In the genomic region with DNA sequence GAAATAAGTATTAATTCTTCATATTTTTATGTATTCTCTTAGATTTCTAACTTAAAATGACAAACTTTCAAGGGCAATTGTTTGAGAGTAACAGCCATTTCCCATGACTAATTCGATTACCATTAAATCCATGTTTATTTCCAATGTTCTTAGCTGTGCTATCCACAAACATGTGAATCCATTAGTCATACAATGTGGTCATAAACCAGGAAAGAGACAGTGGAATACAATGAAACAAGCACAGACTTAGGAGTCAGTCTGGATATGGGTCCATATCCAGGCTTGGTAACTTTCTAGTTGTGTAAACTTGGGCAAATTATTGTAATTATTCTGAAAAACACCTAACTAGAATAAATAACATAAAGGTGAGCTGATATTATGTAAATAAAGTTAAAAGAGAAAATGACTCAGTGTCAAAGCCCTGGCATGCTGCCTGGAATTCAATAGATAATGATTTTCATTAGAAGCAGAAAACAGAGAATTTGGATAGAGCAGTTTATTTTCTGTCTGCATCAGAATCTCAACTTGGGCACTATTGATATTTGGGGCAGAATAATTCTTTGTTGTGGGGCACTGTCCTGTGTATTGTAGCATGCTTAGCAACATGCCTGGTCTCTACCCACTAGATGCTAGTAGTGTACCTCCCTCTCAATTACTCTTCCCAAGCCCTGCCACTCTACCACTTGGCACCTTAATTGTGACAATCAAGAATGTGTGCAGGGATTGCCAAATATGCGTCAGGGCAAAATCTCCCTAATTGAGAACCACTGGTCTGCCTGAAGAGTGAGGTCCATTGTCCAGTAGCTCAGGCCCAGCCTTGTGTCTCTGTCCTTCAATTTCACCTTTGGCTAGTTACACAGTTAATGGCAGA, we compare ENCODE assay signal across 15 cellular contexts.
DNase-seq lines count a peak whose midpoint lies in the region; ATAC-seq and TF ChIP-seq lines count a peak whose summit lies in the region.
"Had no signal": no experiment of that assay in that cellular context is flagged by ENCODE, and none has a peak within 500 bp of the region (broad histone marks: within the 10 kb centered on the region; RNA-seq: fewer than 3 reads in every experiment).

No MANE protein-coding gene starts in this region.

- H3K9me3 ChIP-seq in WERI-Rb-1 (ENCODE audit: severe bottlenecking): no peaks in the 10 kb centered on the region
- H3K9me3 ChIP-seq: right lobe of liver had no signal

- DNase-seq in HPDE6-E6E7 (ENCODE audit: extremely low spot score): peak; percentile 36
- DNase-seq in astrocyte of the cerebellum (ENCODE audit: low read depth): peak; percentile 50
- peak; percentile 38 for DNase-seq in foreskin melanocyte
- DNase-seq in retinal pigment epithelial cell (ENCODE audit: low read depth): peak; percentile 68
- no peak for DNase-seq in HuH-7 (ENCODE audit: low spot score)
- no peak for DNase-seq in NK-92 (lab: John Stamatoyannopoulos, UW; ENCODE audit: unreplicated experiment)
- DNase-seq in WERI-Rb-1: no peak
- DNase-seq: CD4-positive, alpha-beta T cell; effector memory CD8-positive, alpha-beta T cell; NCI-H187; NCI-H748 treated with DMSO at 0.1 percent for 48 hours; right lobe of liver had no signal

- no peak for ATAC-seq in GM18858 (IDR thresholded peaks at IDR 0.05; ENCODE audit: unreplicated experiment)
- ATAC-seq: effector memory CD8-positive, alpha-beta T cell; WTC11 had no signal

- in situ Hi-C loops in astrocyte of the cerebellum (cut with HindIII; ENCODE audit: low sequenced_read_pairs): no loop called here

- no peaks in the 10 kb centered on the region for H3K36me3 ChIP-seq in WERI-Rb-1
- H3K36me3 ChIP-seq: right lobe of liver had no signal

- no peaks in the 10 kb centered on the region for H3K27me3 ChIP-seq in WERI-Rb-1 (ENCODE audit: insufficient read depth, low read depth, severe bottlenecking)
- H3K27me3 ChIP-seq: right lobe of liver had no signal

- TF ChIP-seq CTCF in astrocyte of the cerebellum (IDR thresholded peaks at IDR 0.05; ENCODE audit: low read depth, low read length, missing control alignments): no peak
- no peak for TF ChIP-seq CTCF in retinal pigment epithelial cell (conservative IDR thresholded peaks at IDR 0.05; ENCODE audit: low read depth, low read length)
- TF ChIP-seq CTCF in WERI-Rb-1 (IDR thresholded peaks at IDR 0.05; ENCODE audit: low read depth, low read length): no peak

- H3K4me3 ChIP-seq in astrocyte of the cerebellum (ENCODE audit: low read depth, low read length) (no peak overlapping the region), retinal pigment epithelial cell (ENCODE audit: low read length) (no peak overlapping the region), WERI-Rb-1 (ENCODE audit: low read depth, low read length) (no peak overlapping the region)
- H3K4me3 ChIP-seq: right lobe of liver had no signal

- H3K27ac ChIP-seq in WERI-Rb-1: no peak overlapping the region
- H3K27ac ChIP-seq: KMS-11, right lobe of liver had no signal

Comparison
In these comparisons a context has a peak if more than half of its experiments do, and no peak if none do; other contexts are left out.
1. DNase-seq: peak in HPDE6-E6E7 (single experiment), astrocyte of the cerebellum (single experiment), foreskin melanocyte (single experiment) and retinal pigment epithelial cell (single experiment); none in HuH-7 (single experiment), NK-92 (single experiment) and WERI-Rb-1 (single experiment).